Comparison of ENCODE assay signal across 15 cellular contexts in the genomic region with DNA sequence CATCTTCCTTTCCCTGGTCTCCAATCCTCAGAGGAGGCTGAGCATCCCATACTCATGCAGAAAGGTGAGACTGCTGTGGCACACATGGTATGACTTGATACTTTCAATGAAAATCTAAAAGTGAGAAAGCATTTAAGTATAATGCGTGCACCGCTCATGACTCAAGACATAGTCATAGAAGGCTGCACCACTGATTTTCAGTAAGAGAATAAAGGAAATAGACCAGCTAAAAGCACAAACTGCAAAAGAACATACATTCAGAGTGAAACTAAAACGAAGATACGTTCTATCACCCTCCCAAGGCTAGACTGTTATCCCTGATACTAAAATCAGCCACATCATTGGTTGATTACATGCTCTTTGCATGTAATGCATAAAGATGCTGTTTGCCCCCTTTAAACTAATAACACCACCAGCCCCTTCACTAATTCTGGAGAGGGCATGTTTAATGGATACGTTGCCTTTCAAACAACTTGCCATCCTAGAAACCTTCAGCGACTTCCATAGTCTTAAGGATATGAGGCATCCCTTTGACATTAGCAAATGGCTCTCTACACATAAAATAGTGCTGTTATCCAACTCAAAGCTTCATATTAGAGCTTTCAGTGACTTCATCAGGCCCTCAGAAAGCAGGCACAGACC. TPM values are rescaled to one million over a fixed set of nuclear protein-coding genes. Genes with fewer than 3 reads are reported as not detected.
DNase-seq lines count a peak whose midpoint lies in the region; ATAC-seq and TF ChIP-seq lines count a peak whose summit lies in the region.
"Had no signal": no experiment of that assay in that cellular context is flagged by ENCODE, and none has a peak within 500 bp of the region (broad histone marks: within the 10 kb centered on the region; RNA-seq: fewer than 3 reads in every experiment).

No MANE protein-coding gene starts in this region.

- no peaks in the 10 kb centered on the region for H3K36me3 Mint-ChIP-seq in activated T-cell treated with anti-CD3 and anti-CD28 coated beads, Interleukin-2, amount 50 U/mL, for 4 hours (ENCODE audit: insufficient read depth)

- POLR2A ChIA-PET in RWPE1 (lab: Yijun Ruan, JAX; ENCODE audit: low non-redundant PET): no interaction called here

- no peaks in the 10 kb centered on the region for H3K9me3 Mint-ChIP-seq in activated T-cell treated with anti-CD3 and anti-CD28 coated beads, Interleukin-2, amount 50 U/mL, for 4 hours
- H3K9me3 Mint-ChIP-seq: activated T-cell treated with anti-CD3 and anti-CD28 coated beads, Interleukin-2, amount 50 U/mL, for 24 hours had no signal

- peaks cover 8% of the 10 kb centered on the region for H3K4me1 Mint-ChIP-seq in activated T-cell treated with anti-CD3 and anti-CD28 coated beads, Interleukin-2, amount 50 U/mL, for 4 hours (ENCODE audit: low read depth)

- no peak overlapping the region for H3K4me3 Mint-ChIP-seq in activated T-cell treated with anti-CD3 and anti-CD28 coated beads, Interleukin-2, amount 50 U/mL, for 4 hours
- H3K4me3 Mint-ChIP-seq: activated T-cell treated with anti-CD3 and anti-CD28 coated beads, Interleukin-2, amount 50 U/mL, for 24 hours had no signal

- H3K4me1 ChIP-seq in iPS-18a (ENCODE audit: control insufficient read depth, low read depth, low read length): peaks cover 14% of the 10 kb centered on the region
- peaks cover 0 to 28% (median 5%) of the 10 kb centered on the region in 4 donors for H3K4me1 ChIP-seq in tibial nerve

- CTCF ChIA-PET in RWPE1 (lab: Yijun Ruan, JAX): no interaction called here

- H3K36me3 ChIP-seq in iPS-18a (ENCODE audit: control insufficient read depth, low read depth, low read length) (no peaks in the 10 kb centered on the region), tibial nerve (no peaks in the 10 kb centered on the region)
- H3K36me3 ChIP-seq: heart left ventricle, left ventricle myocardium inferior had no signal

- DNase-seq in activated T-cell treated with anti-CD3 and anti-CD28 coated beads, Interleukin-2, amount 50 U/mL, for 4 hours: no peak
- no peak for DNase-seq in activated T-cell treated with anti-CD3 and anti-CD28 coated beads for 4 hours
- peak; percentile 40 for DNase-seq in RWPE1 (ENCODE audit: low spot score)
- DNase-seq in stimulated activated naive CD8-positive, alpha-beta T cell treated with anti-CD3 and anti-CD28 coated beads, Interleukin-15, Interleukin-2, amounts not matched to agents 100 U/mL and 50 U/mL, for 24 hours: no peak
- no peak for DNase-seq in NCI-H146 (lab: John Stamatoyannopoulos, UW)
- DNase-seq in stimulated activated CD8-positive, alpha-beta memory T cell treated with anti-CD3 and anti-CD28 coated beads, Interleukin-4, amount 100 ng/mL, for 48 hours: no peak
- no peak for DNase-seq in tibial nerve (ENCODE audit: low spot score in 2 of 2)
- DNase-seq: activated T-cell treated with anti-CD3 and anti-CD28 coated beads, Interleukin-2, amount 50 U/mL, for 24 hours; GOT3; heart left ventricle; left ventricle myocardium inferior; NCI-H510A treated with DMSO at 0.1 percent for 48 hours; occipital lobe; SHP77 treated with DMSO at 0.1 percent for 48 hours had no signal

- ATAC-seq in activated T-cell treated with anti-CD3 and anti-CD28 coated beads, Interleukin-2, amount 50 U/mL, for 4 hours: peak; percentile 68 to 75
- ATAC-seq in stimulated activated naive CD8-positive, alpha-beta T cell treated with anti-CD3 and anti-CD28 coated beads, Interleukin-15, Interleukin-2, amounts not matched to agents 100 U/mL and 50 U/mL, for 24 hours: peak; percentile 42
- ATAC-seq: heart left ventricle had no signal

- H3K9ac ChIP-seq in iPS-18a (ENCODE audit: low read length): no peak overlapping the region

- H3K27me3 ChIP-seq in iPS-18a (ENCODE audit: control insufficient read depth, insufficient read depth, low read length) (peaks cover 42% of the 10 kb centered on the region), tibial nerve (peaks cover 0 to 50% of the 10 kb centered on the region in 2 donors)

- H3K9me3 ChIP-seq in iPS-18a (ENCODE audit: control insufficient read depth, low read depth, low read length) (no peaks in the 10 kb centered on the region), tibial nerve (no peaks in the 10 kb centered on the region)
- H3K9me3 ChIP-seq: left ventricle myocardium inferior had no signal

- TF ChIP-seq EP300 in tibial nerve (IDR thresholded peaks at IDR 0.05): no peak

- WGBS in tibial nerve, 2 donors: 48 to 60% methylated on average over 6 of the region's 6 CpGs

- TF ChIP-seq POLR2A in tibial nerve (IDR thresholded peaks at IDR 0.05): no peak

- H3K4me3 ChIP-seq in iPS-18a (ENCODE audit: low read length) (peak overlapping the region; percentile 87), tibial nerve (no peak overlapping the region)

- no peak overlapping the region for H3K27ac ChIP-seq in RWPE1
- no peak overlapping the region for H3K27ac ChIP-seq in iPS-18a (ENCODE audit: low read length)
- H3K27ac ChIP-seq in tibial nerve: no peak overlapping the region
- H3K27ac ChIP-seq: heart left ventricle, left ventricle myocardium inferior had no signal

- TF ChIP-seq CTCF in RWPE1 (conservative IDR thresholded peaks at IDR 0.05; ENCODE audit: low read depth): no peak
- TF ChIP-seq CTCF in tibial nerve (IDR thresholded peaks at IDR 0.05): no peak

- peaks cover 61% of the 10 kb centered on the region for H3K27me3 Mint-ChIP-seq in activated T-cell treated with anti-CD3 and anti-CD28 coated beads, Interleukin-2, amount 50 U/mL, for 4 hours (ENCODE audit: low read depth)

RNA-seq across cellular contexts. Expression of a gene that starts 2.1 kb away (rescaled TPM):
- total RNA-seq in activated T-cell treated with anti-CD3 and anti-CD28 coated beads, Interleukin-2, amount 50 U/mL, for 4 hours: not detected
- under 1 TPM in 2 of 4 donors, not detected in 2; 0.21 to 0.59 TPM for total RNA-seq in tibial nerve
